In the genomic region with DNA sequence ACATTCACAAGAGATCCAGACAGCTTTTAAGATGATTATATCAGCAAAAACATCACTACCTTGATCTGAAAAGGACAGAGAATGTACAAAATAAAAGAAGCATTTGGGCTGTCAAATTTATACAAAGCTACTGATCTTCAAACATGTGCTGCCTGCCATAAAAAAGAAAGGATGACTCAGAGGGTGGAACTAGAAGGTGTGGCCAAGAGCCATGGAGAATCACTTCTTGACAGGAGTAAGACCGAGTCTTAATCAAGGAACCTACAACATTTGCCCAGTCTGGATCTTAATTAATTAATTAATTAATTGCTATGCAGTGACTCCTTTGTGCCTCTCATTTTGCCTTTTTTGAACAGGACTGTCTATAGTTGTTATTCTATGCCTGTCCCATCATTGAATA, we compare ENCODE assay signal across 24 cellular contexts.
"Had no signal": no experiment of that assay in that cellular context is flagged by ENCODE, and none has a peak within 500 bp of the region (broad histone marks: within the 10 kb centered on the region; RNA-seq: fewer than 3 reads in every experiment).

No MANE protein-coding gene starts in this region.

- H3K27ac ChIP-seq: left ventricle myocardium inferior, ovary, right atrium auricular region, right lobe of liver, skin epidermis, stomach, testis, thyroid gland, transverse colon, upper lobe of left lung, vagina had no signal

- H3K36me3 Mint-ChIP-seq: mesothelial cell of epicardium; stimulated activated naive B cell treated with anti-CD40 and anti-IgM and Interleukin-4, amounts not matched to agents 10 μg/mL and 1 μg/mL and 100 μg/mL, for 72 hours had no signal

- H3K27ac Mint-ChIP-seq: mesothelial cell of epicardium; naive B cell; natural killer cell treated with Interleukin-12 subunit alpha and Interleukin-12 subunit beta and Interleukin-15 and Interleukin-18, amount 100 ng/mL, for 72 hours; progenitor cell of endocrine pancreas; stimulated activated naive B cell treated with anti-CD40 and anti-IgM and Interleukin-4, amounts not matched to agents 10 μg/mL and 1 μg/mL and 100 μg/mL, for 72 hours had no signal

- ATAC-seq: natural killer cell treated with Interleukin-12 subunit alpha and Interleukin-12 subunit beta and Interleukin-15 and Interleukin-18, amount 100 ng/mL, for 72 hours; right lobe of liver; stimulated activated naive B cell treated with anti-CD40 and anti-IgM and Interleukin-4, amounts not matched to agents 10 μg/mL and 1 μg/mL and 100 μg/mL, for 72 hours; stimulated activated naive CD8-positive, alpha-beta T cell treated with anti-CD3 and anti-CD28 coated beads, Interleukin-15, Interleukin-2, amounts not matched to agents 100 U/mL and 50 U/mL, for 24 hours had no signal

- H3K27me3 Mint-ChIP-seq: progenitor cell of endocrine pancreas had no signal

- H3K4me1 ChIP-seq: left ventricle myocardium inferior, right atrium auricular region, stomach, testis, thyroid gland, transverse colon, vagina had no signal

- H3K36me3 ChIP-seq: left ventricle myocardium inferior, ovary, right atrium auricular region, right lobe of liver, stomach, thyroid gland, transverse colon, upper lobe of left lung, vagina had no signal

- H3K9me3 ChIP-seq: ovary, right lobe of liver, testis, thyroid gland had no signal

- DNase-seq: islet precursor cell; left ventricle myocardium inferior; mesendoderm; naive B cell; ovary; right lobe of liver; stimulated activated CD4-positive, alpha-beta T cell treated with anti-CD3 and anti-CD28 coated beads, Interleukin-12 subunit alpha, Interleukin-12 subunit beta, amount 100 ng/mL, for 4 hours; stimulated activated CD4-positive, alpha-beta T cell treated with anti-CD3 and anti-CD28 coated beads, Interleukin-15, amount 100 ng/mL, for 24 hours; stimulated activated CD4-positive, alpha-beta T cell treated with anti-CD3 and anti-CD28 coated beads, Interleukin-2, amount 100 ng/mL, for 24 hours; stimulated activated CD4-positive, alpha-beta T cell treated with anti-CD3 and anti-CD28 coated beads, Interleukin-4, amount 100 ng/mL, for 1 hour; stimulated activated naive B cell treated with anti-CD40 and anti-IgM and Interleukin-4, amounts not matched to agents 10 μg/mL and 1 μg/mL and 100 μg/mL, for 72 hours; stimulated activated naive CD8-positive, alpha-beta T cell treated with anti-CD3 and anti-CD28 coated beads, Interleukin-15, Interleukin-2, amounts not matched to agents 100 U/mL and 50 U/mL, for 24 hours; stomach; testis; thyroid gland; transverse colon; upper lobe of left lung had no signal

- H3K27me3 ChIP-seq: ovary, right atrium auricular region, right lobe of liver, stomach, testis, thyroid gland, transverse colon, upper lobe of left lung, vagina had no signal

- H3K4me1 Mint-ChIP-seq: naive B cell; stimulated activated naive B cell treated with anti-CD40 and anti-IgM and Interleukin-4, amounts not matched to agents 10 μg/mL and 1 μg/mL and 100 μg/mL, for 72 hours had no signal

- H3K4me3 Mint-ChIP-seq: mesothelial cell of epicardium; naive B cell; natural killer cell treated with Interleukin-12 subunit alpha and Interleukin-12 subunit beta and Interleukin-15 and Interleukin-18, amount 100 ng/mL, for 72 hours; stimulated activated naive B cell treated with anti-CD40 and anti-IgM and Interleukin-4, amounts not matched to agents 10 μg/mL and 1 μg/mL and 100 μg/mL, for 72 hours had no signal

- H3K4me3 ChIP-seq: left ventricle myocardium inferior, lung, ovary, right atrium auricular region, right lobe of liver, skin epidermis, stomach, testis, thyroid gland, transverse colon, upper lobe of left lung, vagina had no signal
